8 cellular contexts compared by ENCODE assay signal in genomic region chr12:104672501-104673265, GRCh38.
DNase-seq lines count a peak whose midpoint lies in the region; ATAC-seq and TF ChIP-seq lines count a peak whose summit lies in the region.

No MANE protein-coding gene starts in this region.

- H3K4me1 Mint-ChIP-seq in activated CD4-positive, alpha-beta memory T cell treated with anti-CD3 and anti-CD28 coated beads, Interleukin-2, amount 10 ng/mL, durations not matched to agents 7 days and 5 days: peaks cover 56% of the 10 kb centered on the region
- H3K4me1 Mint-ChIP-seq in glutamatergic neuron (ENCODE audit: low read depth, unreplicated experiment): peaks cover 18% of the 10 kb centered on the region
- peaks cover 69 to 93% of the 10 kb centered on the region in 2 donors for H3K4me1 Mint-ChIP-seq in stimulated activated naive B cell treated with anti-CD40 and anti-IgM and Interleukin-4, amounts not matched to agents 10 μg/mL and 1 μg/mL and 100 μg/mL, for 72 hours

- H3K27ac Mint-ChIP-seq in activated CD4-positive, alpha-beta memory T cell treated with anti-CD3 and anti-CD28 coated beads, Interleukin-2, amount 10 ng/mL, durations not matched to agents 7 days and 5 days: peak overlapping the region; percentile 25
- peak overlapping the region; percentile 26 for H3K27ac Mint-ChIP-seq in glutamatergic neuron (ENCODE audit: unreplicated experiment)
- peak overlapping the region; percentile 89 for H3K27ac Mint-ChIP-seq in stimulated activated naive B cell treated with anti-CD40 and anti-IgM and Interleukin-4, amounts not matched to agents 10 μg/mL and 1 μg/mL and 100 μg/mL, for 72 hours

- no peak for ATAC-seq in stimulated activated naive B cell treated with anti-CD40 and anti-IgM and Interleukin-4, amounts not matched to agents 10 μg/mL and 1 μg/mL and 100 μg/mL, for 72 hours (replicated peaks)
- ATAC-seq in GM19455 (IDR thresholded peaks at IDR 0.05; ENCODE audit: unreplicated experiment) (no peak), HG02759 (IDR thresholded peaks at IDR 0.05; ENCODE audit: unreplicated experiment) (no peak)

- DNase-seq in GOT3 (lab: John Stamatoyannopoulos, UW): peak; percentile 4
- DNase-seq in activated CD4-positive, alpha-beta memory T cell treated with anti-CD3 and anti-CD28 coated beads, Interleukin-2, amount 10 ng/mL, durations not matched to agents 7 days and 5 days: no peak
- DNase-seq in glutamatergic neuron: no peak
- no peak for DNase-seq in stimulated activated naive B cell treated with anti-CD40 and anti-IgM and Interleukin-4, amounts not matched to agents 10 μg/mL and 1 μg/mL and 100 μg/mL, for 72 hours
- DNase-seq in COLO829 (ENCODE audit: low spot score): no peak
- no peak for DNase-seq in GM19240 (ENCODE audit: insufficient read length, low spot score)

- CTCF ChIA-PET in activated CD4-positive, alpha-beta memory T cell treated with anti-CD3 and anti-CD28 coated beads, Interleukin-2, amount 10 ng/mL, durations not matched to agents 7 days and 5 days (lab: Charles Lee): interaction anchor here (1.1 to 1.7 kb wide), 2 partner anchors 215 to 291 kb away, joined by 4 read pairs; partner anchors contain the start of gene CHST11

- H3K27me3 Mint-ChIP-seq in activated CD4-positive, alpha-beta memory T cell treated with anti-CD3 and anti-CD28 coated beads, Interleukin-2, amount 10 ng/mL, durations not matched to agents 7 days and 5 days: no peaks in the 10 kb centered on the region
- peaks cover 6% of the 10 kb centered on the region for H3K27me3 Mint-ChIP-seq in glutamatergic neuron (ENCODE audit: unreplicated experiment)
- H3K27me3 Mint-ChIP-seq in stimulated activated naive B cell treated with anti-CD40 and anti-IgM and Interleukin-4, amounts not matched to agents 10 μg/mL and 1 μg/mL and 100 μg/mL, for 72 hours: no peaks in the 10 kb centered on the region

- POLR2A ChIA-PET in activated CD4-positive, alpha-beta memory T cell treated with anti-CD3 and anti-CD28 coated beads, Interleukin-2, amount 10 ng/mL, durations not matched to agents 7 days and 5 days (lab: Charles Lee): interaction anchor here (0.7 to 5.0 kb wide), 2 partner anchors 15 to 104 kb away, joined by 5 to 33 read pairs; no protein-coding TSS in a partner anchor

- H3K9me3 Mint-ChIP-seq in activated CD4-positive, alpha-beta memory T cell treated with anti-CD3 and anti-CD28 coated beads, Interleukin-2, amount 10 ng/mL, durations not matched to agents 7 days and 5 days: no peaks in the 10 kb centered on the region
- H3K9me3 Mint-ChIP-seq in glutamatergic neuron (ENCODE audit: unreplicated experiment): no peaks in the 10 kb centered on the region
- no peaks in the 10 kb centered on the region for H3K9me3 Mint-ChIP-seq in stimulated activated naive B cell treated with anti-CD40 and anti-IgM and Interleukin-4, amounts not matched to agents 10 μg/mL and 1 μg/mL and 100 μg/mL, for 72 hours

- TF ChIP-seq CTCF in glutamatergic neuron (IDR thresholded peaks at IDR 0.05; ENCODE audit: partially characterized antibody, unreplicated experiment): no peak

- H3K36me3 Mint-ChIP-seq in activated CD4-positive, alpha-beta memory T cell treated with anti-CD3 and anti-CD28 coated beads, Interleukin-2, amount 10 ng/mL, durations not matched to agents 7 days and 5 days (ENCODE audit: low read depth): peaks cover 26% of the 10 kb centered on the region
- H3K36me3 Mint-ChIP-seq in glutamatergic neuron (ENCODE audit: unreplicated experiment): no peaks in the 10 kb centered on the region
- peaks cover 22 to 41% of the 10 kb centered on the region in 2 donors for H3K36me3 Mint-ChIP-seq in stimulated activated naive B cell treated with anti-CD40 and anti-IgM and Interleukin-4, amounts not matched to agents 10 μg/mL and 1 μg/mL and 100 μg/mL, for 72 hours

- no peak overlapping the region for H3K4me3 Mint-ChIP-seq in activated CD4-positive, alpha-beta memory T cell treated with anti-CD3 and anti-CD28 coated beads, Interleukin-2, amount 10 ng/mL, durations not matched to agents 7 days and 5 days
- no peak overlapping the region for H3K4me3 Mint-ChIP-seq in glutamatergic neuron (ENCODE audit: unreplicated experiment)
- H3K4me3 Mint-ChIP-seq in stimulated activated naive B cell treated with anti-CD40 and anti-IgM and Interleukin-4, amounts not matched to agents 10 μg/mL and 1 μg/mL and 100 μg/mL, for 72 hours: peak overlapping the region; percentile 23 to 54

Comparison
In these comparisons a context has a peak if more than half of its experiments do, and no peak if none do; other contexts are left out.
1. H3K27ac Mint-ChIP-seq: peak in every context shown above with its lines; median percentile 89 in stimulated activated naive B cell treated with anti-CD40 and anti-IgM and Interleukin-4, amounts not matched to agents 10 μg/mL and 1 μg/mL and 100 μg/mL, for 72 hours; 26 in glutamatergic neuron; 25 in activated CD4-positive, alpha-beta memory T cell treated with anti-CD3 and anti-CD28 coated beads, Interleukin-2, amount 10 ng/mL, durations not matched to agents 7 days and 5 days.
2. H3K4me3 Mint-ChIP-seq: peak in stimulated activated naive B cell treated with anti-CD40 and anti-IgM and Interleukin-4, amounts not matched to agents 10 μg/mL and 1 μg/mL and 100 μg/mL, for 72 hours (2 of 2); none in activated CD4-positive, alpha-beta memory T cell treated with anti-CD3 and anti-CD28 coated beads, Interleukin-2, amount 10 ng/mL, durations not matched to agents 7 days and 5 days (single experiment) and glutamatergic neuron (single experiment).